ENCODE assay signal across 18 cellular contexts in the genomic region with DNA sequence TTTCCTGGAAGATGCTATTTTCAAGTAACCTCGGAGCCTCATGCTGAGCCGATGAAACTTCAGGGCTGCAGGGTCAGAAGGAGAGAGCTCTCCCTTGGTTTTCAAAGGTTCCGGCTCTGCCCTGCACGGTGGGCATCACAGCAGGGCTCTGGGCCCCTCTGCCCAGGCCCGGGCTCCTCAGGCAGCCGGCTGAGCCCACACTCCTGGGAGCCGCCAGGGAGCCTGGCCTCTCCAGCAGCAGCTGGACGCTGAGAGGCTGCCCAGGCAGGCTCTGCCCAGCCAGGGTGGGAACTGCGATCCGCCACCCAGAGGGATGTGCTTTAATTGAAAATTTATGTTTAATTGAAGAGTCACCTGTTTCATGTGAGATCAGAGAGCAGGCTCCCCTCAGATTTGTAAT.
A peak's percentile ranks its signal among the peaks of the same experiment; 100 is the strongest.
DNase-seq lines count a peak whose midpoint lies in the region; ATAC-seq and TF ChIP-seq lines count a peak whose summit lies in the region.
"Had no signal": no experiment of that assay in that cellular context is flagged by ENCODE, and none has a peak within 500 bp of the region (broad histone marks: within the 10 kb centered on the region; RNA-seq: fewer than 3 reads in every experiment).

No MANE protein-coding gene starts in this region.

- POLR2A ChIA-PET in HEK293 (lab: Yijun Ruan, JAX), result no interaction called here

- H2AFZ ChIP-seq in neuronal stem cell (ENCODE audit: low read length), result no peak overlapping the region

- no peaks in the 10 kb centered on the region for H3K36me3 ChIP-seq in HEK293 (ENCODE audit: control insufficient read depth in 2 of 2, insufficient read depth in 1 of 2, low read length in 2 of 2)
- no peaks in the 10 kb centered on the region for H3K36me3 ChIP-seq in neuronal stem cell (replicated peaks in 1 of 2; ENCODE audit: control insufficient read depth in 2 of 2, insufficient read depth in 2 of 2, low read length in 2 of 2)
- no peaks in the 10 kb centered on the region for H3K36me3 ChIP-seq in upper lobe of right lung
- H3K36me3 ChIP-seq: BLaER1, HAP-1 had no signal

- ATAC-seq in upper lobe of right lung, result peak; percentile 38
- no peak for ATAC-seq in HG03460 (IDR thresholded peaks at IDR 0.05; ENCODE audit: unreplicated experiment)
- no peak for ATAC-seq in GM21786 (IDR thresholded peaks at IDR 0.05; ENCODE audit: unreplicated experiment)

- no peak overlapping the region for H2BK120ac ChIP-seq in neuronal stem cell (ENCODE audit: low read depth, low read length)

- DNase-seq in NCI-H748 (lab: John Stamatoyannopoulos, UW; ENCODE audit: unreplicated experiment) (peak; percentile 6), NCI-H748 treated with DMSO at 0.1 percent for 48 hours (lab: John Stamatoyannopoulos, UW) (no peak), neuronal stem cell (ENCODE audit: low spot score) (no peak), upper lobe of right lung (no peak), UCSD-AML1 (lab: John Stamatoyannopoulos, UW; ENCODE audit: unreplicated experiment) (no peak)
- DNase-seq: CD4-positive, CD25-positive, alpha-beta regulatory T cell; CD8-positive, alpha-beta memory T cell; DMS 273 treated with DMSO at 0.1 percent for 48 hours; DMS79 treated with DMSO at 0.1 percent for 48 hours; GF-D8; GOT3 had no signal

- H4K8ac ChIP-seq in neuronal stem cell (ENCODE audit: low read depth, low read length), result no peak overlapping the region

- H3K27me3 ChIP-seq in neuronal stem cell (ENCODE audit: control insufficient read depth in 3 of 3, insufficient read depth in 3 of 3, low read depth in 1 of 3, low read length in 3 of 3) (no peaks in the 10 kb centered on the region), upper lobe of right lung (no peaks in the 10 kb centered on the region)

- no peaks in the 10 kb centered on the region for H3K79me1 ChIP-seq in neuronal stem cell (ENCODE audit: low read depth, low read length)

- no peaks in the 10 kb centered on the region for H3K4me1 ChIP-seq in HEK293 (ENCODE audit: control insufficient read depth, insufficient read depth, low read length)
- no peaks in the 10 kb centered on the region for H3K4me1 ChIP-seq in neuronal stem cell (ENCODE audit: control insufficient read depth in 2 of 2, insufficient read depth in 1 of 2, low read depth in 1 of 2, low read length in 2 of 2)
- no peaks in the 10 kb centered on the region for H3K4me1 ChIP-seq in upper lobe of right lung
- H3K4me1 ChIP-seq: HAP-1 had no signal

- intact Hi-C loops in upper lobe of right lung (cut with DNase I), result no loop called here

- no peak overlapping the region for H2AK5ac ChIP-seq in neuronal stem cell (ENCODE audit: low read depth, low read length)

- no peak overlapping the region for H3K9ac ChIP-seq in neuronal stem cell (ENCODE audit: low read depth, low read length, poor library complexity)
- H3K9ac ChIP-seq: BLaER1 had no signal

- no peak overlapping the region for H2BK12ac ChIP-seq in neuronal stem cell (ENCODE audit: low read length)

- H3K27ac ChIP-seq in HEK293 (ENCODE audit: extremely low read depth, low read depth, low read length) (no peak overlapping the region), neuronal stem cell (replicated peaks; ENCODE audit: low read length) (no peak overlapping the region), upper lobe of right lung (no peak overlapping the region)
- H3K27ac ChIP-seq: 22Rv1, BLaER1, C4-2B had no signal

- H3K4me2 ChIP-seq in neuronal stem cell (ENCODE audit: insufficient read depth, low read length, poor library complexity, severe bottlenecking), result no peak overlapping the region
- H3K4me2 ChIP-seq: BLaER1 had no signal

- H3K4me3 ChIP-seq in HEK293 (ENCODE audit: low read depth, low read length), result no peak overlapping the region
- H3K4me3 ChIP-seq in neuronal stem cell (ENCODE audit: low read length in 2 of 2), result no peak overlapping the region
- no peak overlapping the region for H3K4me3 ChIP-seq in upper lobe of right lung
- H3K4me3 ChIP-seq: BLaER1, HAP-1 had no signal

- H3K18ac ChIP-seq in neuronal stem cell (ENCODE audit: low read length), result no peak overlapping the region

- H3K23ac ChIP-seq in neuronal stem cell (ENCODE audit: low read depth, low read length, poor library complexity), result no peak overlapping the region

- H3K9me3 ChIP-seq in HEK293 (ENCODE audit: control insufficient read depth, insufficient read depth, low read depth, low read length) (no peaks in the 10 kb centered on the region), neuronal stem cell (replicated peaks in 1 of 2; ENCODE audit: control insufficient read depth in 2 of 2, insufficient read depth in 1 of 2, low read depth in 1 of 2, low read length in 2 of 2) (no peaks in the 10 kb centered on the region), upper lobe of right lung (no peaks in the 10 kb centered on the region)
- H3K9me3 ChIP-seq: BLaER1, HAP-1 had no signal

- CTCF ChIA-PET in HEK293 (lab: Yijun Ruan, JAX), result no interaction called here

- no peak overlapping the region for H3K4ac ChIP-seq in neuronal stem cell (ENCODE audit: low read length)

- no peak overlapping the region for H4K91ac ChIP-seq in neuronal stem cell (ENCODE audit: low read depth, low read length, poor library complexity)

- no CpG with 5 or more reads among the region's 10 CpGs for WGBS in neuronal stem cell (ENCODE audit: extremely low coverage in 2 of 2, insufficient read length in 2 of 2, insufficient replicate concordance in 1 of 2), 2 donors

- H2BK15ac ChIP-seq in neuronal stem cell (ENCODE audit: low read length), result no peak overlapping the region

- no peak for TF ChIP-seq CTCF in HEK293 (tag by site-specific recombination; IDR thresholded peaks at IDR 0.05)
- no peak for TF ChIP-seq CTCF in upper lobe of right lung (IDR thresholded peaks at IDR 0.05)

- H2BK5ac ChIP-seq in neuronal stem cell (ENCODE audit: low read length), result no peak overlapping the region

- peak overlapping the region; percentile 22 for H3K14ac ChIP-seq in neuronal stem cell (ENCODE audit: low read length)

TF ChIP-seq in HEK293, 187 proteins besides CTCF, POLR2A, EP300 and RAD21 (continues in another document):
- TF ChIP-seq, protein P1, sequence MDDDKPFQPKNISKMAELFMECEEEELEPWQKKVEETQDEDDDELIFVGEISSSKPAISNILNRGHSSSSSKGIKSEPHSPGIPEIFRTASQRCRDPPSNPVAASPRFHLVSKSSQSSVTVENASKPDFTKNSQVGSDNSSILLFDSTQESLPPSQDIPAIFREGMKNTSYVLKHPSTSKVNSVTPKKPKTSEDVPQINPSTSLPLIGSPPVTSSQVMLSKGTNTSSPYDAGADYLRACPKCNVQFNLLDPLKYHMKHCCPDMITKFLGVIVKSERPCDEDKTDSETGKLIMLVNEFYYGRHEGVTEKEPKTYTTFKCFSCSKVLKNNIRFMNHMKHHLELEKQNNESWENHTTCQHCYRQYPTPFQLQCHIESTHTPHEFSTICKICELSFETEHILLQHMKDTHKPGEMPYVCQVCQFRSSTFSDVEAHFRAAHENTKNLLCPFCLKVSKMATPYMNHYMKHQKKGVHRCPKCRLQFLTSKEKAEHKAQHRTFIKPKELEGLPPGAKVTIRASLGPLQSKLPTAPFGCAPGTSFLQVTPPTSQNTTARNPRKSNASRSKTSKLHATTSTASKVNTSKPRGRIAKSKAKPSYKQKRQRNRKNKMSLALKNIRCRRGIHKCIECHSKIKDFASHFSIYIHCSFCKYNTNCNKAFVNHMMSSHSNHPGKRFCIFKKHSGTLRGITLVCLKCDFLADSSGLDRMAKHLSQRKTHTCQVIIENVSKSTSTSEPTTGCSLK (tag by site-specific recombination; IDR thresholded peaks at IDR 0.05), result no peak
- no peak for TF ChIP-seq ZNF394 (tag by site-specific recombination; IDR thresholded peaks at IDR 0.05; ENCODE audit: borderline replicate concordance)
- TF ChIP-seq, protein P2, sequence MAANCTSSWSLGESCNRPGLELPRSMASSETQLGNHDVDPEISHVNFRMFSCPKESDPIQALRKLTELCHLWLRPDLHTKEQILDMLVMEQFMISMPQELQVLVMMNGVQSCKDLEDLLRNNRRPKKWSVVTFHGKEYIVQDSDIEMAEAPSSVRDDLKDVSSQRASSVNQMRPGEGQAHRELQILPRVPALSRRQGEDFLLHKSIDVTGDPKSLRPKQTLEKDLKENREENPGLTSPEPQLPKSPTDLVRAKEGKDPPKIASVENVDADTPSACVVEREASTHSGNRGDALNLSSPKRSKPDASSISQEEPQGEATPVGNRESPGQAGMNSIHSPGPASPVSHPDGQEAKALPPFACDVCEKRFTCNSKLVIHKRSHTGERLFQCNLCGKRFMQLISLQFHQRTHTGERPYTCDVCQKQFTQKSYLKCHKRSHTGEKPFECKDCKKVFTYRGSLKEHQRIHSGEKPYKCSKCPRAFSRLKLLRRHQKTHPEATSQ (tag by site-specific recombination; IDR thresholded peaks at IDR 0.05), result no peak
- TF ChIP-seq ZNF585B (tag by site-specific recombination; IDR thresholded peaks at IDR 0.05), result no peak
- TF ChIP-seq, protein P3, sequence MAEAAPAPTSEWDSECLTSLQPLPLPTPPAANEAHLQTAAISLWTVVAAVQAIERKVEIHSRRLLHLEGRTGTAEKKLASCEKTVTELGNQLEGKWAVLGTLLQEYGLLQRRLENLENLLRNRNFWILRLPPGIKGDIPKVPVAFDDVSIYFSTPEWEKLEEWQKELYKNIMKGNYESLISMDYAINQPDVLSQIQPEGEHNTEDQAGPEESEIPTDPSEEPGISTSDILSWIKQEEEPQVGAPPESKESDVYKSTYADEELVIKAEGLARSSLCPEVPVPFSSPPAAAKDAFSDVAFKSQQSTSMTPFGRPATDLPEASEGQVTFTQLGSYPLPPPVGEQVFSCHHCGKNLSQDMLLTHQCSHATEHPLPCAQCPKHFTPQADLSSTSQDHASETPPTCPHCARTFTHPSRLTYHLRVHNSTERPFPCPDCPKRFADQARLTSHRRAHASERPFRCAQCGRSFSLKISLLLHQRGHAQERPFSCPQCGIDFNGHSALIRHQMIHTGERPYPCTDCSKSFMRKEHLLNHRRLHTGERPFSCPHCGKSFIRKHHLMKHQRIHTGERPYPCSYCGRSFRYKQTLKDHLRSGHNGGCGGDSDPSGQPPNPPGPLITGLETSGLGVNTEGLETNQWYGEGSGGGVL (tag by site-specific recombination; IDR thresholded peaks at IDR 0.05), result no peak
- TF ChIP-seq ZIC2 (tag by site-specific recombination; IDR thresholded peaks at IDR 0.05), result peak; percentile 69
- no peak for TF ChIP-seq ZNF391 (tag by site-specific recombination; IDR thresholded peaks at IDR 0.05; ENCODE audit: borderline replicate concordance, low read depth)
